Comparison of ENCODE assay signal across 20 cellular contexts in the genomic region with DNA sequence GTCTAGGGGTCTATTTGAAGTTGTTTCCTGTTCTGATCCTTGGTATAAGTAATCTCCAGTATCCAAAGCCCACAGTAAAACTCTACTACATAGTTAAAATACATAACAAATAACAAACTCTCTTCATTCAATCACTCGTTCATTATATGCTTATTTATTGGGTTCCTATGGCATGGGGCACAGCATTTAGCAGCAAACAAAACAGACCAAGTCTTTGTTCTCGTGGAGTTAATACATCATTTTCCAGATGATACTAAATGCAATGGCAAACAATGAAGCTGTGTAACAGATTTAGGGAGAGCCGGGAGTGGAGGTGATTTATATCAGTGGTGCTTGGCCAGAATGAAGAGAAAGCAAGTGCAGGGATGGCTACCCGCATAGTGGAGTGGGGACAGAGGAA. TPM values are rescaled to one million over a fixed set of nuclear protein-coding genes. Genes with fewer than 3 reads are reported as not detected.
DNase-seq lines count a peak whose midpoint lies in the region; TF ChIP-seq lines count a peak whose summit lies in the region.
"Had no signal": no experiment of that assay in that cellular context is flagged by ENCODE, and none has a peak within 500 bp of the region (broad histone marks: within the 10 kb centered on the region; RNA-seq: fewer than 3 reads in every experiment).

No MANE protein-coding gene starts in this region.

- H3K4me3 ChIP-seq in neural progenitor cell, result no peak overlapping the region
- H3K4me3 ChIP-seq in MG63, result no peak overlapping the region
- H3K4me3 ChIP-seq: BLaER1, GM23248 had no signal

- peak in 2 of 3 experiments; percentile 19 to 51 for DNase-seq in NCI-H1417 (lab: John Stamatoyannopoulos, UW)
- DNase-seq in NCI-H1417 treated with DMSO at 0.1 percent for 48 hours (lab: John Stamatoyannopoulos, UW), result no peak
- DNase-seq in HT-29 (ENCODE audit: low spot score), result peak; percentile 7
- DNase-seq in neural progenitor cell (ENCODE audit: low spot score), result no peak
- DNase-seq in EL, result no peak
- no peak for DNase-seq in MG63
- no peak for DNase-seq in activated CD8-positive, alpha-beta memory T cell treated with anti-CD3 and anti-CD28 coated beads, Interleukin-2, amount 50 U/mL, for 4 hours
- DNase-seq: CD4-positive, alpha-beta T cell; DND-41; GM23248; HCEC 1CT; IMR-90; KG1; NCI-H1092 treated with DMSO at 0.1 percent for 48 hours; NCI-H2227 treated with DMSO at 0.1 percent for 48 hours; NCI-H510A; T-helper 17 cell had no signal

- H3K27ac ChIP-seq in VCaP (peak overlapping the region; percentile 62), neural progenitor cell (no peak overlapping the region)
- H3K27ac ChIP-seq: BLaER1, GM23248 had no signal

- H3K36me3 ChIP-seq in neural progenitor cell, result no peaks in the 10 kb centered on the region
- no peaks in the 10 kb centered on the region for H3K36me3 ChIP-seq in MG63
- H3K36me3 ChIP-seq: BLaER1 had no signal

- peaks cover 4% of the 10 kb centered on the region for H3K27me3 Mint-ChIP-seq in neural progenitor cell (ENCODE audit: insufficient read depth, low read depth)

- H3K4me1 Mint-ChIP-seq in neural progenitor cell, result no peaks in the 10 kb centered on the region
- H3K4me1 Mint-ChIP-seq: T-helper 17 cell had no signal

- H3K9me3 ChIP-seq in neural progenitor cell (ENCODE audit: low read depth) (no peaks in the 10 kb centered on the region), MG63 (no peaks in the 10 kb centered on the region)

- H4K20me1 ChIP-seq in neural progenitor cell (ENCODE audit: low read depth), result no peaks in the 10 kb centered on the region
- H4K20me1 ChIP-seq: BLaER1 had no signal

- H3K4me1 ChIP-seq in neural progenitor cell, result no peaks in the 10 kb centered on the region

- H3K4me3 Mint-ChIP-seq in neural progenitor cell, result no peak overlapping the region
- H3K4me3 Mint-ChIP-seq: CD4-positive, alpha-beta T cell; T-helper 17 cell had no signal

- no peak overlapping the region for H3K4me2 ChIP-seq in neural progenitor cell
- H3K4me2 ChIP-seq: BLaER1 had no signal

- no peak overlapping the region for H3K9ac ChIP-seq in neural progenitor cell
- H3K9ac ChIP-seq: BLaER1, GM23248 had no signal

- H3K27ac Mint-ChIP-seq in neural progenitor cell, result no peak overlapping the region
- H3K27ac Mint-ChIP-seq: CD4-positive, alpha-beta T cell; T-helper 17 cell had no signal

- no peaks in the 10 kb centered on the region for H3F3A ChIP-seq in neural progenitor cell (ENCODE audit: low read depth)

- H3K36me3 Mint-ChIP-seq in neural progenitor cell, result no peaks in the 10 kb centered on the region

- no peaks in the 10 kb centered on the region for H3K79me2 ChIP-seq in neural progenitor cell (ENCODE audit: low read depth)

- no peak for TF ChIP-seq CTCF in VCaP (conservative IDR thresholded peaks at IDR 0.05)
- TF ChIP-seq CTCF in neural progenitor cell (IDR thresholded peaks at IDR 0.05), result no peak

- H3K27me3 ChIP-seq in neural progenitor cell, result no peaks in the 10 kb centered on the region
- H3K27me3 ChIP-seq in MG63, result no peaks in the 10 kb centered on the region
- H3K27me3 ChIP-seq: BLaER1 had no signal

- peaks cover 2% of the 10 kb centered on the region for H3K9me3 Mint-ChIP-seq in neural progenitor cell
- H3K9me3 Mint-ChIP-seq: CD4-positive, alpha-beta T cell had no signal

- H2AFZ ChIP-seq in neural progenitor cell (replicated peaks), result peak overlapping the region; percentile 66
- H2AFZ ChIP-seq: GM23248 had no signal

RNA-seq across cellular contexts. Expression of a gene that starts 36.6 kb away (rescaled TPM):
- not detected in 2 replicates for total RNA-seq in HT-29 (2014; rRNA removed; shearing (Covaris generic))
- 0.43 TPM in 1 of 2 replicates, not detected in the other for total RNA-seq in neural progenitor cell (ENCODE audit: low replicate concordance)
- total RNA-seq in MG63 (2014; rRNA removed; shearing (Covaris generic); ENCODE audit: low replicate concordance), result not detected in 2 replicates
- total RNA-seq: A172; CD4-positive, alpha-beta T cell; GM23248; IMR-90; T-helper 17 cell had no signal

RNA-seq across cellular contexts. Expression of a gene that starts 42.6 kb away (rescaled TPM):
- total RNA-seq in HT-29 (2014; rRNA removed; shearing (Covaris generic)), result not detected in 2 replicates
- 0.21 TPM in 1 of 2 replicates, not detected in the other for total RNA-seq in neural progenitor cell (ENCODE audit: low replicate concordance)
- not detected in 2 replicates for total RNA-seq in MG63 (2014; rRNA removed; shearing (Covaris generic); ENCODE audit: low replicate concordance)
- total RNA-seq: A172; CD4-positive, alpha-beta T cell; GM23248; IMR-90; T-helper 17 cell had no signal

Comparison
In these comparisons a context has a peak if more than half of its experiments do, and no peak if none do; other contexts are left out.
1. DNase-seq: peak in NCI-H1417 (2 of 3) and HT-29 (single experiment); none in NCI-H1417 treated with DMSO at 0.1 percent for 48 hours (single experiment), neural progenitor cell (single experiment), EL (single experiment), MG63 (single experiment) and activated CD8-positive, alpha-beta memory T cell treated with anti-CD3 and anti-CD28 coated beads, Interleukin-2, amount 50 U/mL, for 4 hours (single experiment).